Comparison of ENCODE assay signal across 10 cellular contexts in the genomic region with DNA sequence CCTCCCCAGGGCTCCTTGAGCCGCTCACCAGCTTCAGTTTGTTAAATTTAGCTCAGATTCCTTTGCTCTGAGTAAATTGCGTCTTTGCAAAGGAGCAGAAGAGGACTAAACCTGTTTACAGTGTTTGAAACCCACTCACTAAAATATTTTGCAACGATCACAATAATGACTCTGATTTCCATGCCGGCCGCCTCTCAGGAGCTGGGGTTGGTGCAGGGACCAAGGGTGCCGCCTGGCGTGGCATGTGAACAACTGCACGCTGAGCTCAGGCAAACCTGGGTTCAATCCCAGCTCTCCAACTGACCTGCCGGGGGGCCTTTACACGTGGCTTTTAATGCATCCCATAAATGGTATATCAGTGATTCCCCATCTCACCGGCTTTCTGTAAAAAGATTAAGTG.
A peak's percentile ranks its signal among the peaks of the same experiment; 100 is the strongest.
DNase-seq lines count a peak whose midpoint lies in the region; ATAC-seq and TF ChIP-seq lines count a peak whose summit lies in the region.
"Had no signal": no experiment of that assay in that cellular context is flagged by ENCODE, and none has a peak within 500 bp of the region (broad histone marks: within the 10 kb centered on the region; RNA-seq: fewer than 3 reads in every experiment).

No MANE protein-coding gene starts in this region.

- H3K27ac Mint-ChIP-seq in immature natural killer cell, result no peak overlapping the region

- no peaks in the 10 kb centered on the region for H3F3A ChIP-seq in smooth muscle cell (ENCODE audit: low read depth)

- H2AFZ ChIP-seq in smooth muscle cell (ENCODE audit: low read depth), result no peak overlapping the region

- H3K27ac ChIP-seq in smooth muscle cell (ENCODE audit: low read depth), result no peak overlapping the region

- no peaks in the 10 kb centered on the region for H3K4me1 Mint-ChIP-seq in immature natural killer cell

- H3K4me3 Mint-ChIP-seq in immature natural killer cell, result no peak overlapping the region

- peaks cover 3 to 16% (median 5%) of the 10 kb centered on the region in 3 donors for H3K27me3 Mint-ChIP-seq in immature natural killer cell (ENCODE audit: low read depth in 3 of 3)

- no peaks in the 10 kb centered on the region for H4K20me1 ChIP-seq in smooth muscle cell (ENCODE audit: low read depth)

- H3K4me1 ChIP-seq in smooth muscle cell (ENCODE audit: low read depth), result no peaks in the 10 kb centered on the region

- no peak overlapping the region for H3K4me2 ChIP-seq in smooth muscle cell

- no peaks in the 10 kb centered on the region for H3K36me3 Mint-ChIP-seq in immature natural killer cell

- peak; percentile 9 for TF ChIP-seq CTCF in smooth muscle cell (IDR thresholded peaks at IDR 0.05; ENCODE audit: borderline replicate concordance, insufficient read depth, poor library complexity, severe bottlenecking)

- H3K79me2 ChIP-seq in smooth muscle cell (ENCODE audit: low read depth), result no peaks in the 10 kb centered on the region

- H3K27me3 ChIP-seq in MG63 (no peaks in the 10 kb centered on the region), smooth muscle cell (ENCODE audit: low read depth) (no peaks in the 10 kb centered on the region)

- ATAC-seq in GM18870 (IDR thresholded peaks at IDR 0.05; ENCODE audit: unreplicated experiment), result no peak

- H3K4me3 ChIP-seq in MG63, result no peak overlapping the region
- H3K4me3 ChIP-seq in smooth muscle cell, result no peak overlapping the region

- H3K9me3 ChIP-seq in MG63 (peaks cover 34% of the 10 kb centered on the region), smooth muscle cell (replicated peaks; ENCODE audit: low read depth) (no peaks in the 10 kb centered on the region)

- H3K36me3 ChIP-seq in MG63 (no peaks in the 10 kb centered on the region), smooth muscle cell (ENCODE audit: low read depth) (no peaks in the 10 kb centered on the region)

- peaks cover 0 to 9% (median 4%) of the 10 kb centered on the region in 6 donors for H3K9me3 Mint-ChIP-seq in immature natural killer cell

- H3K9ac ChIP-seq in smooth muscle cell (ENCODE audit: low read depth), result no peak overlapping the region

- DNase-seq in NCI-H2227 (lab: John Stamatoyannopoulos, UW; ENCODE audit: unreplicated experiment), result peak; percentile 9
- no peak for DNase-seq in NCI-H2227 treated with DMSO at 0.1 percent for 48 hours (lab: John Stamatoyannopoulos, UW)
- peak; percentile 34 for DNase-seq in MG63
- DNase-seq in cerebellar cortex (ENCODE audit: low spot score), result peak; percentile 67
- no peak for DNase-seq in smooth muscle cell (lab: John Stamatoyannopoulos, UW; ENCODE audit: unreplicated experiment)
- DNase-seq in NCI-H2081 treated with DMSO at 0.1 percent for 48 hours (lab: John Stamatoyannopoulos, UW), result no peak
- no peak for DNase-seq in immature natural killer cell
- DNase-seq: activated T-cell treated with anti-CD3 and anti-CD28 coated beads for 4 hours, mesenchymal stem cell had no signal

- WGBS in smooth muscle cell (ENCODE audit: low lambda C conversion rate), result 56% methylated on average over 11 of the region's 11 CpGs

Comparison
In these comparisons a context has a peak if more than half of its experiments do, and no peak if none do; other contexts are left out.
1. DNase-seq: peak in NCI-H2227 (single experiment), MG63 (single experiment) and cerebellar cortex (single experiment); none in NCI-H2227 treated with DMSO at 0.1 percent for 48 hours (single experiment), smooth muscle cell (single experiment), NCI-H2081 treated with DMSO at 0.1 percent for 48 hours (single experiment) and immature natural killer cell (0 of 3).